Comparison of ENCODE assay signal across 1 cellular context in the genomic region with DNA sequence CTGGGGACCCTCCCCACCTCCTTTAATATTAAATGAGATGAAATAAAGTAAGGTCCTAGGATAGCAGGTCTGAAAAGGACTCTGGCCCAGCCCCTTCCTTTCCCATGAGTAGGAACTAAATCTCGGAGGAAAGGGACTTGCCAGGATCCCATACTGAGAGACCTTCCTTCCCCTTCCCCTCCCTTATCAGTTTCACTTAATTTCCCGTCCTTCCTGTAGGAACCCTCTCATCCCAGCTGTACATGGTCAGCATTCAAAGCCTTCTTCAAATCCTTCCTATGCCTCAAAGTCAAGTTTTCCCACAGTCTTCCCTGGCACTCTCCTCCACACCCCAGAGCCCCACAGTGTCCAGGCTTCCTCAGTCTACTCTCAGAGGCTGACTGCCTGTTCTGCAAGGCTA.
TF ChIP-seq lines count a peak whose summit lies in the region.

No MANE protein-coding gene starts in this region.

TF ChIP-seq in GM12878, 131 proteins besides CTCF, POLR2A, EP300 and RAD21 (continued from another document):
- TF ChIP-seq, protein P1, sequence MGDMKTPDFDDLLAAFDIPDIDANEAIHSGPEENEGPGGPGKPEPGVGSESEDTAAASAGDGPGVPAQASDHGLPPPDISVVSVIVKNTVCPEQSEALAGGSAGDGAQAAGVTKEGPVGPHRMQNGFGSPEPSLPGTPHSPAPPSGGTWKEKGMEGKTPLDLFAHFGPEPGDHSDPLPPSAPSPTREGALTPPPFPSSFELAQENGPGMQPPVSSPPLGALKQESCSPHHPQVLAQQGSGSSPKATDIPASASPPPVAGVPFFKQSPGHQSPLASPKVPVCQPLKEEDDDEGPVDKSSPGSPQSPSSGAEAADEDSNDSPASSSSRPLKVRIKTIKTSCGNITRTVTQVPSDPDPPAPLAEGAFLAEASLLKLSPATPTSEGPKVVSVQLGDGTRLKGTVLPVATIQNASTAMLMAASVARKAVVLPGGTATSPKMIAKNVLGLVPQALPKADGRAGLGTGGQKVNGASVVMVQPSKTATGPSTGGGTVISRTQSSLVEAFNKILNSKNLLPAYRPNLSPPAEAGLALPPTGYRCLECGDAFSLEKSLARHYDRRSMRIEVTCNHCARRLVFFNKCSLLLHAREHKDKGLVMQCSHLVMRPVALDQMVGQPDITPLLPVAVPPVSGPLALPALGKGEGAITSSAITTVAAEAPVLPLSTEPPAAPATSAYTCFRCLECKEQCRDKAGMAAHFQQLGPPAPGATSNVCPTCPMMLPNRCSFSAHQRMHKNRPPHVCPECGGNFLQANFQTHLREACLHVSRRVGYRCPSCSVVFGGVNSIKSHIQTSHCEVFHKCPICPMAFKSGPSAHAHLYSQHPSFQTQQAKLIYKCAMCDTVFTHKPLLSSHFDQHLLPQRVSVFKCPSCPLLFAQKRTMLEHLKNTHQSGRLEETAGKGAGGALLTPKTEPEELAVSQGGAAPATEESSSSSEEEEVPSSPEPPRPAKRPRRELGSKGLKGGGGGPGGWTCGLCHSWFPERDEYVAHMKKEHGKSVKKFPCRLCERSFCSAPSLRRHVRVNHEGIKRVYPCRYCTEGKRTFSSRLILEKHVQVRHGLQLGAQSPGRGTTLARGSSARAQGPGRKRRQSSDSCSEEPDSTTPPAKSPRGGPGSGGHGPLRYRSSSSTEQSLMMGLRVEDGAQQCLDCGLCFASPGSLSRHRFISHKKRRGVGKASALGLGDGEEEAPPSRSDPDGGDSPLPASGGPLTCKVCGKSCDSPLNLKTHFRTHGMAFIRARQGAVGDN (IDR thresholded peaks at IDR 0.05), result no peak
TF ChIP-seq in GM12878: peak in this region for 1.
